ENCODE assay signal across 9 cellular contexts in genomic region chr16:3004781-3005284, GRCh38. TPM values are rescaled to one million over a fixed set of nuclear protein-coding genes. Genes with fewer than 3 reads are reported as not detected.
DNase-seq lines count a peak whose midpoint lies in the region; ATAC-seq and TF ChIP-seq lines count a peak whose summit lies in the region.
"Had no signal": no experiment of that assay in that cellular context is flagged by ENCODE, and none has a peak within 500 bp of the region (broad histone marks: within the 10 kb centered on the region; RNA-seq: fewer than 3 reads in every experiment).

No MANE protein-coding gene starts in this region.

- no peaks in the 10 kb centered on the region for H3K36me3 Mint-ChIP-seq in activated T-helper 1 cell treated with anti-CD3 and anti-CD28 coated beads, Interleukin-12 subunit alpha, Interleukin-12 subunit beta, Interleukin-2, Interleukin-4 antibody, amounts not matched to agents 30 ng/mL and 10 ng/mL and 1 ng/mL, durations not matched to agents 14 hours and 24 hours and 36 hours (ENCODE audit: low read depth)

- H3K9me3 Mint-ChIP-seq in activated T-helper 1 cell treated with anti-CD3 and anti-CD28 coated beads, Interleukin-12 subunit alpha, Interleukin-12 subunit beta, Interleukin-2, Interleukin-4 antibody, amounts not matched to agents 30 ng/mL and 10 ng/mL and 1 ng/mL, durations not matched to agents 14 hours and 24 hours and 36 hours: no peaks in the 10 kb centered on the region

- H3K4me1 Mint-ChIP-seq in activated T-helper 1 cell treated with anti-CD3 and anti-CD28 coated beads, Interleukin-12 subunit alpha, Interleukin-12 subunit beta, Interleukin-2, Interleukin-4 antibody, amounts not matched to agents 30 ng/mL and 10 ng/mL and 1 ng/mL, durations not matched to agents 14 hours and 24 hours and 36 hours (ENCODE audit: low read depth): peaks cover 24% of the 10 kb centered on the region

- POLR2A ChIA-PET in BJ (lab: Charles Lee) (no interaction called here), HCT116 (lab: Charles Lee) (interaction anchor here (11.4 kb wide), 1 partner anchor 17 kb away, joined by 188 read pairs; the partner anchor contains the start of genes CLDN6, HCFC1R1, THOC6 and TNFRSF12A)

- RAD21 ChIA-PET in HCT116 (lab: Charles Lee; ENCODE audit: low non-redundant PET in 1 of 2, low total read pairs in 2 of 2, uncharacterized antibody in 2 of 2, unreplicated experiment in 2 of 2): interaction anchor here in 1 of 2 experiments (1.4 kb wide), 1 partner anchor 23 kb away, joined by 7 read pairs; no protein-coding TSS in a partner anchor

- peak overlapping the region; percentile 62 for H3K4me3 Mint-ChIP-seq in activated T-helper 1 cell treated with anti-CD3 and anti-CD28 coated beads, Interleukin-12 subunit alpha, Interleukin-12 subunit beta, Interleukin-2, Interleukin-4 antibody, amounts not matched to agents 30 ng/mL and 10 ng/mL and 1 ng/mL, durations not matched to agents 14 hours and 24 hours and 36 hours

- no peak for TF ChIP-seq RAD21 in HCT116 (IDR thresholded peaks at IDR 0.05; ENCODE audit: low read depth)

- intact Hi-C loops in HCT116 (cut with micrococcal nuclease) (loop anchor here (2.0 kb wide), 1 partner anchor 20 kb away; the partner anchor contains the start of gene THOC6), lower leg skin (cut with DNase I; ENCODE audit: low total_unique reads) (no loop called here)
- intact Hi-C loops in activated T-helper 1 cell treated with anti-CD3 and anti-CD28 coated beads, Interleukin-12 subunit alpha, Interleukin-12 subunit beta, Interleukin-2, Interleukin-4 antibody, amounts not matched to agents 30 ng/mL and 10 ng/mL and 1 ng/mL, durations not matched to agents 14 hours and 24 hours and 36 hours (cut with micrococcal nuclease): loop anchor here (1.0 to 5.0 kb wide), 2 partner anchors 25 to 38 kb away; partner anchors contain the start of genes PAQR4 and PKMYT1

- WGBS in lung, 2 donors: 9 to 13% methylated on average over 22 to 25 of the region's 25 CpGs
- 11% methylated on average over 25 of the region's 25 CpGs for WGBS in lower leg skin, 2 donors

- H3K27me3 Mint-ChIP-seq in activated T-helper 1 cell treated with anti-CD3 and anti-CD28 coated beads, Interleukin-12 subunit alpha, Interleukin-12 subunit beta, Interleukin-2, Interleukin-4 antibody, amounts not matched to agents 30 ng/mL and 10 ng/mL and 1 ng/mL, durations not matched to agents 14 hours and 24 hours and 36 hours (ENCODE audit: insufficient read depth): peaks cover 18% of the 10 kb centered on the region

- no TSS peak for BruUV-seq in HCT116 (replicated peaks; lab: Mats Ljungman, UMichigan)

- H3K27ac ChIP-seq in HCT116 (ENCODE audit: low read depth, low read length) (no peak overlapping the region), lung (ENCODE audit: low read depth in 1 of 2, low read length in 1 of 2) (peak overlapping the region; percentile 60 to 83)

- H3K79me2 ChIP-seq in HCT116 (ENCODE audit: insufficient read depth, low read length): no peaks in the 10 kb centered on the region

- H3K4me1 ChIP-seq in HCT116 (ENCODE audit: control insufficient read depth in 1 of 2, insufficient read depth in 2 of 2, low read length in 2 of 2): peaks cover 34 to 58% of the 10 kb centered on the region in 2 experiments
- peaks cover 0 to 2% of the 10 kb centered on the region in 2 donors for H3K4me1 ChIP-seq in lung (ENCODE audit: control insufficient read depth in 2 of 2, insufficient read depth in 2 of 2, low read length in 2 of 2)

- peak overlapping the region; percentile 63 for H3K9ac ChIP-seq in HCT116 (ENCODE audit: low read length)

- H3K27ac Mint-ChIP-seq in activated T-helper 1 cell treated with anti-CD3 and anti-CD28 coated beads, Interleukin-12 subunit alpha, Interleukin-12 subunit beta, Interleukin-2, Interleukin-4 antibody, amounts not matched to agents 30 ng/mL and 10 ng/mL and 1 ng/mL, durations not matched to agents 14 hours and 24 hours and 36 hours: no peak overlapping the region

- TF ChIP-seq POLR2A in HCT116 (IDR thresholded peaks at IDR 0.05; ENCODE audit: borderline replicate concordance, extremely low read depth, insufficient read depth, insufficient read length) (no peak), lower leg skin (IDR thresholded peaks at IDR 0.05) (no peak)

- CTCF ChIA-PET in BJ (lab: Yijun Ruan, JAX) (interaction anchor here (1.5 to 3.3 kb wide), 2 partner anchors 18 to 25 kb away, joined by 22 to 66 read pairs; partner anchors contain the start of genes HCFC1R1 and THOC6), HCT116 (lab: Charles Lee) (interaction anchor here (2.5 to 3.0 kb wide), 2 partner anchors 23 to 27 kb away, joined by 12 to 29 read pairs; no protein-coding TSS in a partner anchor)

- H3K4me2 ChIP-seq in HCT116 (ENCODE audit: low read length): peak overlapping the region; percentile 93

- H3K9me3 ChIP-seq in HCT116 (ENCODE audit: control insufficient read depth in 1 of 2, insufficient read depth in 1 of 2, low read depth in 1 of 2, low read length in 2 of 2) (no peaks in the 10 kb centered on the region), lung (ENCODE audit: control insufficient read depth in 2 of 2, insufficient read depth in 1 of 2, low read length in 1 of 2) (no peaks in the 10 kb centered on the region)

- H3K27me3 ChIP-seq in BJ (ENCODE audit: control insufficient read depth, insufficient read depth, low read length) (no peaks in the 10 kb centered on the region; the same call in 1 of the 2 replicates), HCT116 (ENCODE audit: insufficient read depth, low read length) (no peaks in the 10 kb centered on the region), lung (ENCODE audit: control insufficient read depth, insufficient read depth) (no peaks in the 10 kb centered on the region)

- TF ChIP-seq CTCF in BJ (IDR thresholded peaks at IDR 0.05; ENCODE audit: insufficient read depth, low read depth, low read length): no peak
- TF ChIP-seq CTCF in HCT116 (IDR thresholded peaks at IDR 0.05 in 2 of 3, conservative IDR thresholded peaks at IDR 0.05 in 1 of 3; ENCODE audit: borderline replicate concordance in 1 of 3, insufficient read depth in 1 of 3, low read depth in 2 of 3, low read length in 2 of 3): no peak
- TF ChIP-seq CTCF in lung (IDR thresholded peaks at IDR 0.05; ENCODE audit: control extremely low read depth, extremely low read depth): no peak
- TF ChIP-seq CTCF in lower leg skin (IDR thresholded peaks at IDR 0.05): no peak

- H3K9me2 ChIP-seq in HCT116 (ENCODE audit: insufficient read depth): no peaks in the 10 kb centered on the region

- H4K20me1 ChIP-seq in HCT116 (ENCODE audit: insufficient read depth): no peaks in the 10 kb centered on the region

- H3K36me3 ChIP-seq in BJ (ENCODE audit: control insufficient read depth, insufficient read depth, low read length) (no peaks in the 10 kb centered on the region), HCT116 (ENCODE audit: control insufficient read depth in 1 of 2, insufficient read depth in 2 of 2, low read length in 2 of 2) (no peaks in the 10 kb centered on the region), lung (ENCODE audit: control insufficient read depth in 2 of 2, insufficient read depth in 2 of 2, low read length in 2 of 2) (no peaks in the 10 kb centered on the region)

- ATAC-seq in HCT116 (no peak), lung (ENCODE audit: insufficient read depth, low FRiP score) (no peak), GM19324 (IDR thresholded peaks at IDR 0.05; ENCODE audit: low FRiP score, unreplicated experiment) (no peak)

- 0 out of 2 replicates have a peak overlapping the region, but pooled peaks have one; percentile 11 for H3K4me3 ChIP-seq in BJ (ENCODE audit: low read depth, low read length)
- H3K4me3 ChIP-seq in HCT116 (replicated peaks in 1 of 2; ENCODE audit: low read depth in 1 of 2, low read length in 2 of 2): peak overlapping the region; percentile 49 to 60
- H3K4me3 ChIP-seq in lung: no peak overlapping the region
- no peak overlapping the region for H3K4me3 ChIP-seq in lower leg skin (ENCODE audit: low read depth, poor library complexity, severe bottlenecking)

- DNase-seq in BJ (ENCODE audit: low read depth) (no peak), HCT116 (ENCODE audit: low read depth, low spot score) (no peak), lung (ENCODE audit: low spot score) (peak; percentile 64), lower leg skin (ENCODE audit: low spot score in 2 of 2) (no peak), amygdala (lab: John Stamatoyannopoulos, UW) (no peak)
- DNase-seq in activated T-helper 1 cell treated with anti-CD3 and anti-CD28 coated beads, Interleukin-12 subunit alpha, Interleukin-12 subunit beta, Interleukin-2, Interleukin-4 antibody, amounts not matched to agents 30 ng/mL and 10 ng/mL and 1 ng/mL, durations not matched to agents 14 hours and 24 hours and 36 hours (ENCODE audit: low spot score): no peak
- DNase-seq in stimulated activated naive CD4-positive, alpha-beta T cell treated with Interleukin-2 at 50 U/mL for 16 hours (lab: John Stamatoyannopoulos, UW): no peak

- peak overlapping the region; percentile 48 for H2AFZ ChIP-seq in HCT116 (ENCODE audit: low read depth, low read length, poor library complexity, severe bottlenecking)

RNA-seq across cellular contexts. Expression of gene CLDN9, which starts 7.9 kb away (rescaled TPM):
- polyA plus RNA-seq in BJ (2011; rRNA removed) (not detected in 2 replicates), lung (under 1 TPM; 0.91 to 0.98 TPM)
- not detected in 2 replicates for polyA minus RNA-seq in BJ (2011; rRNA and poly(A)+ RNA removed)
- total RNA-seq in HCT116 (2021; ENCODE audit: unreplicated experiment) (0.76 TPM), lung (1 to 10 TPM; 1.5 to 5.3 TPM), lower leg skin (under 1 TPM in 2 of 4 donors, not detected in 2; 0.15 to 0.23 TPM)
- polyA plus RNA-seq in HCT116 (2012): 0.96 and 1.4 TPM in 2 replicates
- total RNA-seq in activated T-helper 1 cell treated with anti-CD3 and anti-CD28 coated beads, Interleukin-12 subunit alpha, Interleukin-12 subunit beta, Interleukin-2, Interleukin-4 antibody, amounts not matched to agents 30 ng/mL and 10 ng/mL and 1 ng/mL, durations not matched to agents 14 hours and 24 hours and 36 hours: not detected in 2 replicates
- total RNA-seq: dermis microvascular lymphatic vessel endothelial cell had no signal

RNA-seq across cellular contexts. Expression of gene CLDN6, which starts 13.2 kb away (rescaled TPM):
- polyA plus RNA-seq in BJ (2011; rRNA removed) (0.12 TPM in 1 of 2 replicates, not detected in the other), lung (under 1 TPM in 1 of 2 donors, not detected in 1; 0.10 TPM)
- not detected in 2 replicates for polyA minus RNA-seq in BJ (2011; rRNA and poly(A)+ RNA removed)
- total RNA-seq in HCT116 (2021; ENCODE audit: unreplicated experiment) (0.49 TPM), lung (1 to 10 TPM in 1 of 2 donors, under 1 TPM in 1; 0.92 to 7.1 TPM), lower leg skin (not detected)
- polyA plus RNA-seq in HCT116 (2012): 0.11 and 0.21 TPM in 2 replicates
- total RNA-seq in activated T-helper 1 cell treated with anti-CD3 and anti-CD28 coated beads, Interleukin-12 subunit alpha, Interleukin-12 subunit beta, Interleukin-2, Interleukin-4 antibody, amounts not matched to agents 30 ng/mL and 10 ng/mL and 1 ng/mL, durations not matched to agents 14 hours and 24 hours and 36 hours: not detected in 2 replicates
- total RNA-seq: dermis microvascular lymphatic vessel endothelial cell had no signal

RNA-seq across cellular contexts. Expression of gene TNFRSF12A, which starts 15.3 kb away (rescaled TPM):
- polyA plus RNA-seq in BJ (2011; rRNA removed) (218 and 282 TPM in 2 replicates), lung (100 to 1,000 TPM; 132 to 192 TPM)
- 74.1 and 102 TPM in 2 replicates for polyA minus RNA-seq in BJ (2011; rRNA and poly(A)+ RNA removed)
- total RNA-seq in HCT116 (2021; ENCODE audit: unreplicated experiment) (188 TPM), lung (100 to 1,000 TPM in 1 of 2 donors, 10 to 100 TPM in 1; 19.1 to 107 TPM), lower leg skin (10 to 100 TPM; 11.7 to 60.0 (median 23.6) TPM)
- polyA plus RNA-seq in HCT116 (2012): 222 and 257 TPM in 2 replicates
- 4.9 and 5.5 TPM in 2 replicates for total RNA-seq in activated T-helper 1 cell treated with anti-CD3 and anti-CD28 coated beads, Interleukin-12 subunit alpha, Interleukin-12 subunit beta, Interleukin-2, Interleukin-4 antibody, amounts not matched to agents 30 ng/mL and 10 ng/mL and 1 ng/mL, durations not matched to agents 14 hours and 24 hours and 36 hours

RNA-seq across cellular contexts. Expression of gene HCFC1R1, which starts 18.9 kb away (rescaled TPM):
- 26.2 and 33.7 TPM in 2 replicates for polyA plus RNA-seq in BJ (2011; rRNA removed)
- polyA minus RNA-seq in BJ (2011; rRNA and poly(A)+ RNA removed): 18.4 and 22.0 TPM in 2 replicates
- total RNA-seq in HCT116 (2021; ENCODE audit: unreplicated experiment): 60.0 TPM
- polyA plus RNA-seq in HCT116 (2012): 102 and 110 TPM in 2 replicates
- total RNA-seq in activated T-helper 1 cell treated with anti-CD3 and anti-CD28 coated beads, Interleukin-12 subunit alpha, Interleukin-12 subunit beta, Interleukin-2, Interleukin-4 antibody, amounts not matched to agents 30 ng/mL and 10 ng/mL and 1 ng/mL, durations not matched to agents 14 hours and 24 hours and 36 hours: 30.0 and 30.9 TPM in 2 replicates
- 10 to 100 TPM; 10.9 to 51.1 TPM for total RNA-seq in lung
- polyA plus RNA-seq in lung: 100 to 1,000 TPM in 1 of 2 donors, 10 to 100 TPM in 1; 40.4 to 138 TPM
- total RNA-seq in lower leg skin: 10 to 100 TPM; 27.5 to 41.5 (median 31.9) TPM

RNA-seq across cellular contexts. Expression of gene THOC6, which starts 19.0 kb away (rescaled TPM):
- polyA plus RNA-seq in BJ (2011; rRNA removed): 11.0 and 20.5 TPM in 2 replicates
- polyA minus RNA-seq in BJ (2011; rRNA and poly(A)+ RNA removed): 11.3 and 15.4 TPM in 2 replicates
- 62.9 TPM for total RNA-seq in HCT116 (2021; ENCODE audit: unreplicated experiment)
- 74.8 and 76.8 TPM in 2 replicates for polyA plus RNA-seq in HCT116 (2012)
- total RNA-seq in activated T-helper 1 cell treated with anti-CD3 and anti-CD28 coated beads, Interleukin-12 subunit alpha, Interleukin-12 subunit beta, Interleukin-2, Interleukin-4 antibody, amounts not matched to agents 30 ng/mL and 10 ng/mL and 1 ng/mL, durations not matched to agents 14 hours and 24 hours and 36 hours: 48.3 and 49.0 TPM in 2 replicates
- 10 to 100 TPM; 12.7 to 39.9 TPM for total RNA-seq in lung
- polyA plus RNA-seq in lung: 10 to 100 TPM; 40.0 to 58.3 TPM
- total RNA-seq in lower leg skin: 10 to 100 TPM; 13.2 to 22.1 (median 20.1) TPM

Comparison
In these comparisons a context has a peak if more than half of its experiments do, and no peak if none do; other contexts are left out.
1. H3K4me3 ChIP-seq: peak in BJ (single experiment) and HCT116 (2 of 2); none in lung (single experiment) and lower leg skin (single experiment).